8 cellular contexts compared by ENCODE assay signal in genomic region chr7:121138262-121138933, GRCh38.
A peak's percentile ranks its signal among the peaks of the same experiment; 100 is the strongest.
DNase-seq lines count a peak whose midpoint lies in the region; ATAC-seq and TF ChIP-seq lines count a peak whose summit lies in the region.

No MANE protein-coding gene starts in this region.

- H3K36me3 Mint-ChIP-seq in stimulated activated effector memory CD8-positive, alpha-beta T cell treated with anti-CD3 and anti-CD28 coated beads, Interleukin-12 subunit alpha, Interleukin-12 subunit beta, amount 100 ng/mL, for 72 hours: no peaks in the 10 kb centered on the region

- intact Hi-C loops in left lung (cut with DNase I): no loop called here

- no peaks in the 10 kb centered on the region for H3K4me1 ChIP-seq in left lung

- no peaks in the 10 kb centered on the region for H3K9me3 ChIP-seq in left lung

- H3K27ac ChIP-seq in left lung: no peak overlapping the region

- peak; percentile 100 for ATAC-seq in GM19395 (IDR thresholded peaks at IDR 0.05; ENCODE audit: unreplicated experiment)
- ATAC-seq in HG03342 (IDR thresholded peaks at IDR 0.05; ENCODE audit: unreplicated experiment): peak; percentile 100
- ATAC-seq in stimulated activated effector memory CD8-positive, alpha-beta T cell treated with anti-CD3 and anti-CD28 coated beads, Interleukin-12 subunit alpha, Interleukin-12 subunit beta, amount 100 ng/mL, for 72 hours: peak; percentile 79
- no peak for ATAC-seq in left lung

- no peak overlapping the region for H3K4me3 ChIP-seq in left lung

- H3K4me3 Mint-ChIP-seq in stimulated activated effector memory CD8-positive, alpha-beta T cell treated with anti-CD3 and anti-CD28 coated beads, Interleukin-12 subunit alpha, Interleukin-12 subunit beta, amount 100 ng/mL, for 72 hours: peak overlapping the region; percentile 30

- no peaks in the 10 kb centered on the region for H3K36me3 ChIP-seq in left lung

- peak overlapping the region; percentile 29 for H3K27ac Mint-ChIP-seq in stimulated activated effector memory CD8-positive, alpha-beta T cell treated with anti-CD3 and anti-CD28 coated beads, Interleukin-12 subunit alpha, Interleukin-12 subunit beta, amount 100 ng/mL, for 72 hours

- H3K27me3 ChIP-seq in left lung: no peaks in the 10 kb centered on the region

- DNase-seq in DMS79 (lab: John Stamatoyannopoulos, UW) (peak; percentile 80), OCI-M1 (lab: John Stamatoyannopoulos, UW) (peak; percentile 48), left lung (no peak), middle frontal gyrus (ENCODE audit: extremely low spot score, low spot score) (no peak)
- DNase-seq in stimulated activated effector memory CD8-positive, alpha-beta T cell treated with anti-CD3 and anti-CD28 coated beads, Interleukin-12 subunit alpha, Interleukin-12 subunit beta, amount 100 ng/mL, for 72 hours (ENCODE audit: low spot score in 2 of 2): no peak
- no peak for DNase-seq in activated CD8-positive, alpha-beta memory T cell treated with anti-CD3 and anti-CD28 coated beads, Interleukin-2, amount 50 U/mL, for 4 hours

- no peak for TF ChIP-seq CTCF in left lung (IDR thresholded peaks at IDR 0.05)

- H3K9me3 Mint-ChIP-seq in stimulated activated effector memory CD8-positive, alpha-beta T cell treated with anti-CD3 and anti-CD28 coated beads, Interleukin-12 subunit alpha, Interleukin-12 subunit beta, amount 100 ng/mL, for 72 hours: no peaks in the 10 kb centered on the region

- no peaks in the 10 kb centered on the region for H3K4me1 Mint-ChIP-seq in stimulated activated effector memory CD8-positive, alpha-beta T cell treated with anti-CD3 and anti-CD28 coated beads, Interleukin-12 subunit alpha, Interleukin-12 subunit beta, amount 100 ng/mL, for 72 hours

Comparison
In these comparisons a context has a peak if more than half of its experiments do, and no peak if none do; other contexts are left out.
1. DNase-seq: peak in DMS79 (single experiment) and OCI-M1 (single experiment); none in stimulated activated effector memory CD8-positive, alpha-beta T cell treated with anti-CD3 and anti-CD28 coated beads, Interleukin-12 subunit alpha, Interleukin-12 subunit beta, amount 100 ng/mL, for 72 hours (0 of 2), left lung (0 of 2), middle frontal gyrus (single experiment) and activated CD8-positive, alpha-beta memory T cell treated with anti-CD3 and anti-CD28 coated beads, Interleukin-2, amount 50 U/mL, for 4 hours (single experiment).